1 cellular context compared by ENCODE assay signal in genomic region chr16:4666537-4667202, GRCh38.
TF ChIP-seq lines count a peak whose summit lies in the region.

No MANE protein-coding gene starts in this region.

TF ChIP-seq in HepG2, 621 proteins besides CTCF, POLR2A, EP300 and RAD21:
- TF ChIP-seq SAP130 (CRISPR knock-in tag; IDR thresholded peaks at IDR 0.05; ENCODE audit: low read depth), result peak; percentile 16; the same call in 1 of the 2 replicates
- 0 out of 2 replicates have a peak, but pooled peaks have one; percentile 65 for TF ChIP-seq FOXO4 (CRISPR knock-in tag; conservative IDR thresholded peaks at IDR 0.05)
- TF ChIP-seq ARNT2 (CRISPR knock-in tag; IDR thresholded peaks at IDR 0.05; ENCODE audit: low read depth), result no peak
- 0 out of 2 replicates have a peak, but pooled peaks have one; percentile 38 for TF ChIP-seq MTA1 (CRISPR knock-in tag; IDR thresholded peaks at IDR 0.05; ENCODE audit: borderline replicate concordance)
- peak; percentile 54 for TF ChIP-seq ZNF687 (CRISPR knock-in tag; IDR thresholded peaks at IDR 0.05)
- TF ChIP-seq AGO2 (optimal IDR thresholded peaks at IDR 0.05; ENCODE audit: low read depth, low read length), result peak; percentile 58
- peak; percentile 32; the same call in 1 of the 2 replicates for TF ChIP-seq ZFX (CRISPR knock-in tag; IDR thresholded peaks at IDR 0.05; ENCODE audit: low read depth)
- TF ChIP-seq ZBTB34 (CRISPR knock-in tag; IDR thresholded peaks at IDR 0.05), result no peak
- no peak for TF ChIP-seq TCF12 (IDR thresholded peaks at IDR 0.05)
- 0 out of 2 replicates have a peak, but pooled peaks have one; percentile 31 for TF ChIP-seq TCF12 (CRISPR knock-in tag; IDR thresholded peaks at IDR 0.05)
TF ChIP-seq in HepG2: peak in this region for 7.
